1 cellular context compared by ENCODE assay signal in the genomic region with DNA sequence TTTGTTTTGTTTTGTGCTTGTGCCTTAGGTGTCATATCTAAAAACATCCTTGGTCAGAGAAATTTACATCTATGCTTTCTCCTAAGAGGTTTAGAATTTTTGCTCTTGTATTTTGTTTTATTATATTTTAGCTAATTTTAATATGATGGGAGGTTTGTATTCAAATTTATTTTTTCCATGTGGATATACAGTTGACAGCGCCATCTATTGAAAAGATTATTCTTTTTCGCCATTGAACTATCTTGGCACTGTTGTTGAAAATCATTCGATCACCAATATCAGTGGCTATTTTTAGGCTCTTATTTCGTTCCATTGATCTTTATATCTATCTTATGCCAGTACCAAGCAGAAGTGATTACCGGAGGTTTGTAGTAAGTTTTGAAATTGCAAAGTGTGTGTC.
TF ChIP-seq lines count a peak whose summit lies in the region.

No MANE protein-coding gene starts in this region.

TF ChIP-seq in HCT116, 20 proteins besides CTCF, POLR2A, EP300 and RAD21 (continued from another document):
- TF ChIP-seq, protein P1, sequence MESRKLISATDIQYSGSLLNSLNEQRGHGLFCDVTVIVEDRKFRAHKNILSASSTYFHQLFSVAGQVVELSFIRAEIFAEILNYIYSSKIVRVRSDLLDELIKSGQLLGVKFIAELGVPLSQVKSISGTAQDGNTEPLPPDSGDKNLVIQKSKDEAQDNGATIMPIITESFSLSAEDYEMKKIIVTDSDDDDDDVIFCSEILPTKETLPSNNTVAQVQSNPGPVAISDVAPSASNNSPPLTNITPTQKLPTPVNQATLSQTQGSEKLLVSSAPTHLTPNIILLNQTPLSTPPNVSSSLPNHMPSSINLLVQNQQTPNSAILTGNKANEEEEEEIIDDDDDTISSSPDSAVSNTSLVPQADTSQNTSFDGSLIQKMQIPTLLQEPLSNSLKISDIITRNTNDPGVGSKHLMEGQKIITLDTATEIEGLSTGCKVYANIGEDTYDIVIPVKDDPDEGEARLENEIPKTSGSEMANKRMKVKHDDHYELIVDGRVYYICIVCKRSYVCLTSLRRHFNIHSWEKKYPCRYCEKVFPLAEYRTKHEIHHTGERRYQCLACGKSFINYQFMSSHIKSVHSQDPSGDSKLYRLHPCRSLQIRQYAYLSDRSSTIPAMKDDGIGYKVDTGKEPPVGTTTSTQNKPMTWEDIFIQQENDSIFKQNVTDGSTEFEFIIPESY (IDR thresholded peaks at IDR 0.05; ENCODE audit: extremely low read depth, insufficient replicate concordance, low read length): no peak
- TF ChIP-seq CEBPB (IDR thresholded peaks at IDR 0.05; ENCODE audit: low read depth) (no peak), EGR1 (IDR thresholded peaks at IDR 0.05; ENCODE audit: low read depth) (no peak), TCF7L2 (IDR thresholded peaks at IDR 0.05; ENCODE audit: borderline replicate concordance, extremely low read depth, insufficient read depth, insufficient read length) (no peak)
- TF ChIP-seq, protein P2, sequence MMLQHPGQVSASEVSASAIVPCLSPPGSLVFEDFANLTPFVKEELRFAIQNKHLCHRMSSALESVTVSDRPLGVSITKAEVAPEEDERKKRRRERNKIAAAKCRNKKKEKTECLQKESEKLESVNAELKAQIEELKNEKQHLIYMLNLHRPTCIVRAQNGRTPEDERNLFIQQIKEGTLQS (IDR thresholded peaks at IDR 0.05): no peak
- TF ChIP-seq, protein P3, sequence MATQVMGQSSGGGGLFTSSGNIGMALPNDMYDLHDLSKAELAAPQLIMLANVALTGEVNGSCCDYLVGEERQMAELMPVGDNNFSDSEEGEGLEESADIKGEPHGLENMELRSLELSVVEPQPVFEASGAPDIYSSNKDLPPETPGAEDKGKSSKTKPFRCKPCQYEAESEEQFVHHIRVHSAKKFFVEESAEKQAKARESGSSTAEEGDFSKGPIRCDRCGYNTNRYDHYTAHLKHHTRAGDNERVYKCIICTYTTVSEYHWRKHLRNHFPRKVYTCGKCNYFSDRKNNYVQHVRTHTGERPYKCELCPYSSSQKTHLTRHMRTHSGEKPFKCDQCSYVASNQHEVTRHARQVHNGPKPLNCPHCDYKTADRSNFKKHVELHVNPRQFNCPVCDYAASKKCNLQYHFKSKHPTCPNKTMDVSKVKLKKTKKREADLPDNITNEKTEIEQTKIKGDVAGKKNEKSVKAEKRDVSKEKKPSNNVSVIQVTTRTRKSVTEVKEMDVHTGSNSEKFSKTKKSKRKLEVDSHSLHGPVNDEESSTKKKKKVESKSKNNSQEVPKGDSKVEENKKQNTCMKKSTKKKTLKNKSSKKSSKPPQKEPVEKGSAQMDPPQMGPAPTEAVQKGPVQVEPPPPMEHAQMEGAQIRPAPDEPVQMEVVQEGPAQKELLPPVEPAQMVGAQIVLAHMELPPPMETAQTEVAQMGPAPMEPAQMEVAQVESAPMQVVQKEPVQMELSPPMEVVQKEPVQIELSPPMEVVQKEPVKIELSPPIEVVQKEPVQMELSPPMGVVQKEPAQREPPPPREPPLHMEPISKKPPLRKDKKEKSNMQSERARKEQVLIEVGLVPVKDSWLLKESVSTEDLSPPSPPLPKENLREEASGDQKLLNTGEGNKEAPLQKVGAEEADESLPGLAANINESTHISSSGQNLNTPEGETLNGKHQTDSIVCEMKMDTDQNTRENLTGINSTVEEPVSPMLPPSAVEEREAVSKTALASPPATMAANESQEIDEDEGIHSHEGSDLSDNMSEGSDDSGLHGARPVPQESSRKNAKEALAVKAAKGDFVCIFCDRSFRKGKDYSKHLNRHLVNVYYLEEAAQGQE (IDR thresholded peaks at IDR 0.05; ENCODE audit: low read depth): no peak
